ENCODE assay signal across 23 cellular contexts in genomic region chr11:28569099-28569498, GRCh38.
"Had no signal": no experiment of that assay in that cellular context is flagged by ENCODE, and none has a peak within 500 bp of the region (broad histone marks: within the 10 kb centered on the region; RNA-seq: fewer than 3 reads in every experiment).

No MANE protein-coding gene starts in this region.

- H3K27me3 ChIP-seq: colonic mucosa, dorsolateral prefrontal cortex, esophagus muscularis mucosa, foreskin keratinocyte, gastrocnemius medialis, gastroesophageal sphincter, heart left ventricle, heart right ventricle had no signal

- H3K27ac ChIP-seq: colonic mucosa, coronary artery, dorsolateral prefrontal cortex, epithelial cell of prostate, esophagus muscularis mucosa, esophagus squamous epithelium, foreskin keratinocyte, gastrocnemius medialis, gastroesophageal sphincter, heart left ventricle, heart right ventricle had no signal

- H3K4me3 Mint-ChIP-seq: dendritic cell treated with granulocyte-macrophage colony-stimulating factor and Interleukin-4, amounts not matched to agents 40 ng/mL and 50 ng/mL, for 4 days; effector memory CD8-positive, alpha-beta T cell; endodermal cell had no signal

- DNase-seq: colonic mucosa; cortex of kidney; dermis blood vessel endothelial cell; dorsolateral prefrontal cortex; effector CD4-positive, alpha-beta T cell; effector CD8-positive, alpha-beta T cell; effector memory CD4-positive, alpha-beta T cell; effector memory CD8-positive, alpha-beta T cell; endodermal cell; erythroblast; esophagus squamous epithelium; foreskin fibroblast; foreskin keratinocyte; foreskin melanocyte; gastrocnemius medialis; heart left ventricle; heart right ventricle had no signal

- H3K27me3 Mint-ChIP-seq: dendritic cell treated with granulocyte-macrophage colony-stimulating factor and Interleukin-4, amounts not matched to agents 40 ng/mL and 50 ng/mL, for 4 days; effector memory CD8-positive, alpha-beta T cell had no signal

- ATAC-seq: effector memory CD8-positive, alpha-beta T cell; esophagus mucosa; foreskin keratinocyte; gastrocnemius medialis; gastroesophageal sphincter; heart left ventricle; heart right ventricle had no signal

- H3K27ac Mint-ChIP-seq: dendritic cell treated with granulocyte-macrophage colony-stimulating factor and Interleukin-4, amounts not matched to agents 40 ng/mL and 50 ng/mL, for 4 days; effector memory CD8-positive, alpha-beta T cell; endodermal cell had no signal

- H3K9me3 Mint-ChIP-seq: dendritic cell treated with granulocyte-macrophage colony-stimulating factor and Interleukin-4, amounts not matched to agents 40 ng/mL and 50 ng/mL, for 4 days; endodermal cell had no signal

- H3K4me1 ChIP-seq: colonic mucosa had no signal

- H3K9me3 ChIP-seq: colonic mucosa, esophagus muscularis mucosa, esophagus squamous epithelium, gastrocnemius medialis, gastroesophageal sphincter had no signal

- H3K4me3 ChIP-seq: colonic mucosa, coronary artery, dorsolateral prefrontal cortex, esophagus muscularis mucosa, esophagus squamous epithelium, gastrocnemius medialis, gastroesophageal sphincter, heart left ventricle, heart right ventricle had no signal

- H3K36me3 ChIP-seq: colonic mucosa, esophagus muscularis mucosa, esophagus squamous epithelium, gastrocnemius medialis, gastroesophageal sphincter, heart left ventricle, heart right ventricle had no signal
